8 cellular contexts compared by ENCODE assay signal in the genomic region with DNA sequence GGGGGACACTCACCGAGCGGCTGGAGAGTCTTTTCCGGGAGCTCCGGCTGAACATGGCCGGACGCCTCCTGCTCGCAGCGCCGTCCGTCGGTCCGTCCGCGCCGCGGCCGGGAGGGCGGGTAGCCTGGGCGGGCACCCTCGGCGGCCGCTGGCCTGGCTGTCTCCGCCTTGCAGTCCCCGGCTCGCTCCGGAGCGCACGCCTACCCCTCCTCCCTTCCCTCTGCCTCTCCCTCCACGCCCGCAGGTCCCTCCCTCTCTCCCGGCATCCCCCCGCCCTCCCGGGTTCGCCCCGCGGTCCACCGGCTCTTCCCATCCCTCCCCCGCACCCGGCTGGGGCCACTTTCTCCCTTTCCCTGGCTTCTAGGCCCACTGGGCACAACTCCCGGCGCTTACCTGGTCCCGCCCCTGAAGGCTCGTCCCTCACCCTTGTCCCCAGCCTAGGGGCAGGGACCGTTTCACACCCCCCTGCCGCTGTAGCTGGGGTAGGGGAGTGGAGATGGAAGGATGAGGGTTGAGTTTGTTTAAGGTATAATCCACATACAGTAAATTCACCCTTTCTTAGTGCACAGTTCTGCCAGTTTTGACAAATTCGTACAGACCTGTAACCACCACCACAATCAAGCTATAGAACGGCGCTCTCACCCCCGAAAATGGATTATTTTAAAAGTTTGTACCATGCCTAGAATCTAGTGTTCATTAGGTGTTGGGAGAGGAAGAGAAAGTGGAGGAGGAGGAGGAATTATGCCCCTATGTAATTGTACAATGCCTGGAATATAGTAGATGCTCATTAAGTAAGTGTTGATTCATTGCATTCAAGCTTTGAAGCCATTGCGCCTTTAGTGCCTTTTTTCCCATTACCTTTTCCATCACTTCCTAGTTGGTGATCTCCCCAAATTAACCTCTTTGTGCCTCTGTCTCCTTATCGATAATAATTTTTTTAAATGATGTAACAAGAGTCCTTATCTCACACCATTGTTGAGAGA.
A peak's percentile ranks its signal among the peaks of the same experiment; 100 is the strongest.
DNase-seq lines count a peak whose midpoint lies in the region; ATAC-seq and TF ChIP-seq lines count a peak whose summit lies in the region.

No MANE protein-coding gene starts in this region.

- H2BK12ac ChIP-seq in trophoblast cell (ENCODE audit: low read length): peak overlapping the region; percentile 45

- H3K23ac ChIP-seq in trophoblast cell (ENCODE audit: low read length): no peak overlapping the region

- peak overlapping the region; percentile 69 for H2AFZ ChIP-seq in trophoblast cell (ENCODE audit: insufficient read depth, low read length, poor library complexity)

- peak overlapping the region; percentile 66 for H4K8ac ChIP-seq in trophoblast cell (ENCODE audit: low read depth, low read length)

- no peak overlapping the region for H2BK5ac ChIP-seq in trophoblast cell (ENCODE audit: low read depth, low read length, poor library complexity)

- no peak overlapping the region for H4K12ac ChIP-seq in trophoblast cell (ENCODE audit: low read depth, low read length)

- WGBS in trophoblast cell (ENCODE audit: extremely low coverage, insufficient coverage, insufficient read length): no CpG with 5 or more reads among the region's 51 CpGs

- H3K4me3 ChIP-seq in trophoblast cell (ENCODE audit: low read depth, low read length): peak overlapping the region; percentile 83

- DNase-seq in ELF-1 (ENCODE audit: low read depth, low spot score) (peak; percentile 58), NCI-H69 (lab: John Stamatoyannopoulos, UW) (peak; percentile 74), foreskin keratinocyte (no peak), trophoblast cell (peak in 1 of 2 donors; percentile 9), activated gamma-delta T cell treated with Interleukin-2 at 50 U/mL for 16 hours (no peak), NOMO-1 treated with dmso at 0.1 percent for 144 hours (lab: John Stamatoyannopoulos, UW; ENCODE audit: unreplicated experiment) (no peak), NCI-H2029 treated with DMSO at 0.1 percent for 48 hours (lab: John Stamatoyannopoulos, UW) (no peak)

- peaks cover 4% of the 10 kb centered on the region for H3K79me1 ChIP-seq in trophoblast cell (ENCODE audit: low read length)

- no peaks in the 10 kb centered on the region for H3K36me3 ChIP-seq in trophoblast cell (ENCODE audit: control insufficient read depth in 1 of 2, insufficient read depth in 2 of 2, low read length in 2 of 2)

- H3K18ac ChIP-seq in trophoblast cell (ENCODE audit: low read length): peak overlapping the region; percentile 43

- no peak for TF ChIP-seq CTCF in foreskin keratinocyte (conservative IDR thresholded peaks at IDR 0.05)

- H3K27me3 ChIP-seq in foreskin keratinocyte (peaks cover 76% of the 10 kb centered on the region), trophoblast cell (ENCODE audit: insufficient read depth, low read length) (peaks cover 2% of the 10 kb centered on the region)

- H2BK120ac ChIP-seq in trophoblast cell (ENCODE audit: insufficient read depth, low read length, poor library complexity): peak overlapping the region; percentile 64

- peak overlapping the region; percentile 63 for H3K14ac ChIP-seq in trophoblast cell (ENCODE audit: low read length)

- H3K9me3 ChIP-seq in trophoblast cell (ENCODE audit: insufficient read depth, low read depth, low read length): peaks cover 3% of the 10 kb centered on the region

- H3K79me2 ChIP-seq in trophoblast cell (ENCODE audit: control insufficient read depth, insufficient read depth, low read length, poor library complexity): peaks cover 2% of the 10 kb centered on the region

- H3K4me1 ChIP-seq in foreskin keratinocyte: no peaks in the 10 kb centered on the region
- H3K4me1 ChIP-seq in trophoblast cell (ENCODE audit: control insufficient read depth in 1 of 2, insufficient read depth in 2 of 2, low read length in 2 of 2): peaks cover 0 to 3% of the 10 kb centered on the region in 2 experiments

- peak overlapping the region; percentile 30 for H3K4ac ChIP-seq in trophoblast cell (ENCODE audit: low read depth, low read length)

- H3K27ac ChIP-seq in foreskin keratinocyte (no peak overlapping the region), trophoblast cell (ENCODE audit: low read depth, low read length) (no peak overlapping the region)

- peak overlapping the region; percentile 40 for H2AK5ac ChIP-seq in trophoblast cell (ENCODE audit: low read length)

- H4K91ac ChIP-seq in trophoblast cell (ENCODE audit: low read depth, low read length): peak overlapping the region; percentile 29

- ATAC-seq in foreskin keratinocyte (peak; percentile 70), GM18870 (IDR thresholded peaks at IDR 0.05; ENCODE audit: unreplicated experiment) (no peak)

- H3K9ac ChIP-seq in trophoblast cell (ENCODE audit: low read length): peak overlapping the region; percentile 76

- peak overlapping the region; percentile 98 for H3K4me2 ChIP-seq in trophoblast cell (ENCODE audit: low read length)

Comparison
In these comparisons a context has a peak if more than half of its experiments do, and no peak if none do; other contexts are left out.
1. DNase-seq: peak in ELF-1 (single experiment) and NCI-H69 (single experiment); none in foreskin keratinocyte (0 of 2), activated gamma-delta T cell treated with Interleukin-2 at 50 U/mL for 16 hours (single experiment), NOMO-1 treated with dmso at 0.1 percent for 144 hours (single experiment) and NCI-H2029 treated with DMSO at 0.1 percent for 48 hours (single experiment).